In genomic region chr2:189751080-189751658, GRCh38 we compare ENCODE assay signal across 7 cellular contexts. TPM values are rescaled to one million over a fixed set of nuclear protein-coding genes. Genes with fewer than 3 reads are reported as not detected.
DNase-seq lines count a peak whose midpoint lies in the region; ATAC-seq and TF ChIP-seq lines count a peak whose summit lies in the region.

No MANE protein-coding gene starts in this region.

- H3K4me1 ChIP-seq in trophoblast cell (ENCODE audit: control insufficient read depth in 1 of 2, insufficient read depth in 2 of 2, low read length in 2 of 2) = no peaks in the 10 kb centered on the region

- H3K9ac ChIP-seq in trophoblast cell (ENCODE audit: low read length) = no peak overlapping the region

- no peak overlapping the region for H2AFZ ChIP-seq in trophoblast cell (ENCODE audit: insufficient read depth, low read length, poor library complexity)

- H3K4me3 Mint-ChIP-seq in Calu3 (ENCODE audit: low read depth, unreplicated experiment) = no peak overlapping the region
- no peak overlapping the region for H3K4me3 Mint-ChIP-seq in WTC11

- POLR2A ChIA-PET in WTC11 (lab: Charles Lee) = no interaction called here

- H3K36me3 Mint-ChIP-seq in Calu3 (ENCODE audit: insufficient read depth, unreplicated experiment) (no peaks in the 10 kb centered on the region), WTC11 (peaks cover 17% of the 10 kb centered on the region)

- no peak overlapping the region for H3K27ac Mint-ChIP-seq in Calu3 (ENCODE audit: unreplicated experiment)
- H3K27ac Mint-ChIP-seq in WTC11 = no peak overlapping the region

- H3K36me3 ChIP-seq in trophoblast cell (ENCODE audit: control insufficient read depth in 1 of 2, insufficient read depth in 2 of 2, low read length in 2 of 2) = peaks cover 3 to 6% of the 10 kb centered on the region in 2 experiments

- H3K4me1 Mint-ChIP-seq in Calu3 (ENCODE audit: low read depth, unreplicated experiment) (no peaks in the 10 kb centered on the region), WTC11 (no peaks in the 10 kb centered on the region)

- no peak overlapping the region for H3K4me2 ChIP-seq in trophoblast cell (ENCODE audit: low read length)

- TF ChIP-seq CTCF in Calu3 (IDR thresholded peaks at IDR 0.05; ENCODE audit: unreplicated experiment) (peak; percentile 60), WTC11 (IDR thresholded peaks at IDR 0.05) (peak; percentile 67)

- H3K4me3 ChIP-seq in trophoblast cell (ENCODE audit: low read depth, low read length) = no peak overlapping the region

- no peak overlapping the region for H3K23ac ChIP-seq in trophoblast cell (ENCODE audit: low read length)

- no peak overlapping the region for H3K27ac ChIP-seq in trophoblast cell (ENCODE audit: low read depth, low read length)

- no peak overlapping the region for H3K18ac ChIP-seq in trophoblast cell (ENCODE audit: low read length)

- no peaks in the 10 kb centered on the region for H3K9me3 ChIP-seq in trophoblast cell (ENCODE audit: insufficient read depth, low read depth, low read length)

- H3K79me1 ChIP-seq in trophoblast cell (ENCODE audit: low read length) = no peaks in the 10 kb centered on the region

- no peaks in the 10 kb centered on the region for H3K27me3 ChIP-seq in trophoblast cell (ENCODE audit: insufficient read depth, low read length)

- no peak overlapping the region for H4K8ac ChIP-seq in trophoblast cell (ENCODE audit: low read depth, low read length)

- no peak overlapping the region for H3K4ac ChIP-seq in trophoblast cell (ENCODE audit: low read depth, low read length)

- no peak overlapping the region for H2BK120ac ChIP-seq in trophoblast cell (ENCODE audit: insufficient read depth, low read length, poor library complexity)

- peak; percentile 67 for ATAC-seq in GM18867 (IDR thresholded peaks at IDR 0.05; ENCODE audit: unreplicated experiment)
- peak; percentile 88 for ATAC-seq in WTC11
- ATAC-seq in esophagus mucosa = peak; percentile 60

- CTCF ChIA-PET in Calu3 (lab: Charles Lee) = interaction anchor here (1.0 kb wide), 2 partner anchors 90 to 321 kb away, joined by 3 to 4 read pairs; partner anchors contain the start of gene ASNSD1
- CTCF ChIA-PET in WTC11 (lab: Charles Lee) = interaction anchor here (0.6 to 2.3 kb wide), 8 partner anchors 10 to 209 kb away, joined by 3 to 15 read pairs (median 3); partner anchors contain the start of genes ORMDL1, OSGEPL1 and PMS1

- no peak overlapping the region for H2AK5ac ChIP-seq in trophoblast cell (ENCODE audit: low read length)

- H3K9me3 Mint-ChIP-seq in Calu3 (ENCODE audit: low read depth, unreplicated experiment) (no peaks in the 10 kb centered on the region), WTC11 (no peaks in the 10 kb centered on the region)

- no peak overlapping the region for H2BK12ac ChIP-seq in trophoblast cell (ENCODE audit: low read length)

- DNase-seq in Calu3 = peak; percentile 56
- DNase-seq in Kasumi-1 (lab: John Stamatoyannopoulos, UW) = peak; percentile 69 to 83
- DNase-seq in WTC11 (ENCODE audit: low spot score) = peak; percentile 53
- peak; percentile 71 to 87 for DNase-seq in trophoblast cell
- DNase-seq in cortex of kidney (lab: John Stamatoyannopoulos, UW) = no peak

- no CpG with 5 or more reads among the region's 10 CpGs for WGBS in trophoblast cell (ENCODE audit: extremely low coverage, insufficient coverage, insufficient read length)

- no peak overlapping the region for H4K91ac ChIP-seq in trophoblast cell (ENCODE audit: low read depth, low read length)

- H3K27me3 Mint-ChIP-seq in Calu3 (ENCODE audit: unreplicated experiment) = no peaks in the 10 kb centered on the region
- no peaks in the 10 kb centered on the region for H3K27me3 Mint-ChIP-seq in WTC11 (ENCODE audit: low read depth)

- intact Hi-C loops in Calu3 (cut with micrococcal nuclease; ENCODE audit: unreplicated experiment) = loop anchor here (1.0 kb wide), 1 partner anchor 319 kb away; no protein-coding TSS in a partner anchor

- H2BK5ac ChIP-seq in trophoblast cell (ENCODE audit: low read depth, low read length, poor library complexity) = no peak overlapping the region

- BruUV-seq in Calu3 (replicated peaks; lab: Mats Ljungman, UMichigan) = no TSS peak

- H4K12ac ChIP-seq in trophoblast cell (ENCODE audit: low read depth, low read length) = no peak overlapping the region

- no peak overlapping the region for H3K14ac ChIP-seq in trophoblast cell (ENCODE audit: low read length)

- no peaks in the 10 kb centered on the region for H3K79me2 ChIP-seq in trophoblast cell (ENCODE audit: control insufficient read depth, insufficient read depth, low read length, poor library complexity)

TF ChIP-seq in WTC11, 78 proteins besides CTCF, POLR2A, EP300 and RAD21:
- no peak for TF ChIP-seq SMAD3 (CRISPR knock-in tag; IDR thresholded peaks at IDR 0.05; ENCODE audit: borderline replicate concordance)
- TF ChIP-seq, protein P1, sequence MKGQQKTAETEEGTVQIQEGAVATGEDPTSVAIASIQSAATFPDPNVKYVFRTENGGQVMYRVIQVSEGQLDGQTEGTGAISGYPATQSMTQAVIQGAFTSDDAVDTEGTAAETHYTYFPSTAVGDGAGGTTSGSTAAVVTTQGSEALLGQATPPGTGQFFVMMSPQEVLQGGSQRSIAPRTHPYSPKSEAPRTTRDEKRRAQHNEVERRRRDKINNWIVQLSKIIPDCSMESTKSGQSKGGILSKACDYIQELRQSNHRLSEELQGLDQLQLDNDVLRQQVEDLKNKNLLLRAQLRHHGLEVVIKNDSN (CRISPR knock-in tag; IDR thresholded peaks at IDR 0.05) = no peak
- TF ChIP-seq, protein P2, sequence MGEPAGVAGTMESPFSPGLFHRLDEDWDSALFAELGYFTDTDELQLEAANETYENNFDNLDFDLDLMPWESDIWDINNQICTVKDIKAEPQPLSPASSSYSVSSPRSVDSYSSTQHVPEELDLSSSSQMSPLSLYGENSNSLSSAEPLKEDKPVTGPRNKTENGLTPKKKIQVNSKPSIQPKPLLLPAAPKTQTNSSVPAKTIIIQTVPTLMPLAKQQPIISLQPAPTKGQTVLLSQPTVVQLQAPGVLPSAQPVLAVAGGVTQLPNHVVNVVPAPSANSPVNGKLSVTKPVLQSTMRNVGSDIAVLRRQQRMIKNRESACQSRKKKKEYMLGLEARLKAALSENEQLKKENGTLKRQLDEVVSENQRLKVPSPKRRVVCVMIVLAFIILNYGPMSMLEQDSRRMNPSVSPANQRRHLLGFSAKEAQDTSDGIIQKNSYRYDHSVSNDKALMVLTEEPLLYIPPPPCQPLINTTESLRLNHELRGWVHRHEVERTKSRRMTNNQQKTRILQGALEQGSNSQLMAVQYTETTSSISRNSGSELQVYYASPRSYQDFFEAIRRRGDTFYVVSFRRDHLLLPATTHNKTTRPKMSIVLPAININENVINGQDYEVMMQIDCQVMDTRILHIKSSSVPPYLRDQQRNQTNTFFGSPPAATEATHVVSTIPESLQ (CRISPR knock-in tag; IDR thresholded peaks at IDR 0.05) = no peak
- TF ChIP-seq ZBTB43 (CRISPR knock-in tag; IDR thresholded peaks at IDR 0.05) = no peak
- TF ChIP-seq ZNF219 (CRISPR knock-in tag; IDR thresholded peaks at IDR 0.05; ENCODE audit: borderline replicate concordance) = no peak
- TF ChIP-seq GRHL2 (CRISPR knock-in tag; IDR thresholded peaks at IDR 0.05; ENCODE audit: insufficient replicate concordance, severe bottlenecking) = no peak
- no peak for TF ChIP-seq KAT7 (CRISPR knock-in tag; IDR thresholded peaks at IDR 0.05; ENCODE audit: borderline replicate concordance)

RNA-seq across cellular contexts. Expression of gene OSGEPL1, which starts 11.4 kb away (rescaled TPM):
- total RNA-seq in Calu3 (2022) (7.5 and 8.6 TPM in 2 replicates), WTC11 (2021) (15.2 to 17.1 TPM (median 16.7 TPM) in 3 replicates), esophagus mucosa (3.7 TPM)
- polyA plus RNA-seq in trophoblast cell (2013) = 5.6 and 5.7 TPM in 2 replicates

RNA-seq across cellular contexts. Expression of gene ORMDL1, which starts 33.0 kb away (rescaled TPM):
- 58.4 TPM in 2 replicates for total RNA-seq in Calu3 (2022)
- 38.4 to 40.1 TPM (median 39.9 TPM) in 3 replicates for total RNA-seq in WTC11 (2021)
- 24.5 TPM for total RNA-seq in esophagus mucosa
- polyA plus RNA-seq in trophoblast cell (2013) = 57.5 and 59.4 TPM in 2 replicates

RNA-seq across cellular contexts. Expression of gene PMS1, which starts 33.1 kb away (rescaled TPM):
- total RNA-seq in Calu3 (2022) (30.1 and 43.8 TPM in 2 replicates), WTC11 (2021) (49.8 to 74.5 TPM (median 69.5 TPM) in 3 replicates), esophagus mucosa (12.8 TPM)
- polyA plus RNA-seq in trophoblast cell (2013) = 10.2 and 10.3 TPM in 2 replicates
